ENCODE assay signal across 30 cellular contexts in the genomic region with DNA sequence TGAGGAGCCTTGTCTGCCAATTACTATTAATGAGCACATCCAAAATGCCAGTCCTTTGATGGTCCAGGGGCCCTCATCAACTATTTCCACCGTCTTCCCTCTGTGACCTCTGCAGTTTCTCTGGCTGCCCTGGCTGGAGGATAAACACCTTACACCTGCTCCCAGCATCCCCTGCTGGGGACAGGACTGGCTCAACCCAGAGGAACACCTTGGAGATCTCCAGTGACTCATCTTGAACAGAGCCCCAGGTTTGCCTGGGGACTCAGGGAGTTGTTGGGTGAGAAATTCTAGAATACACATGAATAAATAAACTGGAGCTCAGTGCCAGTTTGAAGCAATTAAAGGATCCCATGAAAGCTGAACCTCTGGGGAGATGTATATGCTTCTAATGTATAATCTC. TPM values are rescaled to one million over a fixed set of nuclear protein-coding genes. Genes with fewer than 3 reads are reported as not detected.
"Had no signal": no experiment of that assay in that cellular context is flagged by ENCODE, and none has a peak within 500 bp of the region (broad histone marks: within the 10 kb centered on the region; RNA-seq: fewer than 3 reads in every experiment).

No MANE protein-coding gene starts in this region.

- H3K4me1 Mint-ChIP-seq: central memory CD8-positive, alpha-beta T cell; immature natural killer cell; natural killer cell; neural progenitor cell; stimulated activated memory B cell treated with anti-CD40 and anti-IgM and Interleukin-4, amounts not matched to agents 10 μg/mL and 1 μg/mL and 100 μg/mL, for 72 hours; stimulated activated naive CD8-positive, alpha-beta T cell treated with anti-CD3 and anti-CD28 coated beads, Interleukin-15, amount 100 ng/mL, for 72 hours; WTC11 had no signal

- H3K4me1 ChIP-seq: breast epithelium, gastroesophageal sphincter, neural progenitor cell, parathyroid adenoma, psoas muscle, right atrium auricular region, uterus had no signal

- H3K27ac ChIP-seq: epithelial cell of prostate, gastroesophageal sphincter, neural progenitor cell, parathyroid adenoma, psoas muscle, right atrium auricular region, uterus had no signal

- H3K36me3 Mint-ChIP-seq: activated naive CD4-positive, alpha-beta T cell treated with anti-CD3 and anti-CD28 coated beads, Interleukin-2, amount 50 U/mL, for 72 hours; natural killer cell; neural progenitor cell; stimulated activated memory B cell treated with anti-CD40 and anti-IgM and Interleukin-4, amounts not matched to agents 10 μg/mL and 1 μg/mL and 100 μg/mL, for 72 hours; type B pancreatic cell; WTC11 had no signal

- H3K4me3 Mint-ChIP-seq: activated T-cell treated with anti-CD3 and anti-CD28 coated beads, Interleukin-2, amount 50 U/mL, for 72 hours; central memory CD8-positive, alpha-beta T cell; dendritic cell treated with granulocyte-macrophage colony-stimulating factor and Interleukin-4, amounts not matched to agents 40 ng/mL and 50 ng/mL, for 4 days; immature natural killer cell; natural killer cell; neural progenitor cell; stimulated activated memory B cell treated with anti-CD40 and anti-IgM and Interleukin-4, amounts not matched to agents 10 μg/mL and 1 μg/mL and 100 μg/mL, for 72 hours; stimulated activated naive CD8-positive, alpha-beta T cell treated with anti-CD3 and anti-CD28 coated beads, Interleukin-15, amount 100 ng/mL, for 72 hours; type B pancreatic cell; WTC11 had no signal

- ATAC-seq: activated naive CD4-positive, alpha-beta T cell treated with anti-CD3 and anti-CD28 coated beads, Interleukin-2, amount 50 U/mL, for 72 hours; activated T-cell treated with anti-CD3 and anti-CD28 coated beads, Interleukin-2, amount 50 U/mL, for 72 hours; gastroesophageal sphincter; natural killer cell; psoas muscle; stimulated activated memory B cell treated with anti-CD40 and anti-IgM and Interleukin-4, amounts not matched to agents 10 μg/mL and 1 μg/mL and 100 μg/mL, for 72 hours; stimulated activated naive CD8-positive, alpha-beta T cell treated with anti-CD3 and anti-CD28 coated beads, Interleukin-15, amount 100 ng/mL, for 72 hours; WTC11 had no signal

- H3K9me3 Mint-ChIP-seq: neural progenitor cell had no signal

- H3K27ac Mint-ChIP-seq: activated naive CD4-positive, alpha-beta T cell treated with anti-CD3 and anti-CD28 coated beads, Interleukin-2, amount 50 U/mL, for 72 hours; activated T-cell treated with anti-CD3 and anti-CD28 coated beads, Interleukin-2, amount 50 U/mL, for 72 hours; dendritic cell treated with granulocyte-macrophage colony-stimulating factor and Interleukin-4, amounts not matched to agents 40 ng/mL and 50 ng/mL, for 4 days; immature natural killer cell; natural killer cell; neural progenitor cell; stimulated activated memory B cell treated with anti-CD40 and anti-IgM and Interleukin-4, amounts not matched to agents 10 μg/mL and 1 μg/mL and 100 μg/mL, for 72 hours; stimulated activated naive CD8-positive, alpha-beta T cell treated with anti-CD3 and anti-CD28 coated beads, Interleukin-15, amount 100 ng/mL, for 72 hours; type B pancreatic cell; WTC11 had no signal

- H3K27me3 ChIP-seq: breast epithelium, neural progenitor cell, right atrium auricular region, uterus had no signal

- DNase-seq: activated naive CD4-positive, alpha-beta T cell; activated T-cell treated with anti-CD3 and anti-CD28 coated beads for 4 hours; activated T-cell treated with anti-CD3 and anti-CD28 coated beads, Interleukin-2, amount 50 U/mL, for 72 hours; head of caudate nucleus; hypothalamus; immature natural killer cell; kidney; mesenchymal stem cell; natural killer cell; occipital lobe; psoas muscle; stimulated activated CD4-positive, alpha-beta T cell treated with anti-CD3 and anti-CD28 coated beads, Interleukin-1b, Interleukin-23, amount 100 ng/mL, for 48 hours; stimulated activated CD4-positive, alpha-beta T cell treated with anti-CD3 and anti-CD28 coated beads, Interleukin-4, amount 100 ng/mL, for 4 hours; stimulated activated CD8-positive, alpha-beta memory T cell treated with anti-CD3 and anti-CD28 coated beads, Interleukin-4, amount 100 ng/mL, for 48 hours; stimulated activated naive CD8-positive, alpha-beta T cell treated with anti-CD3 and anti-CD28 coated beads, Interleukin-15, amount 100 ng/mL, for 72 hours; substantia nigra; uterus had no signal

RNA-seq across cellular contexts. Expression of gene ELF5, which starts 24.0 kb away (rescaled TPM):
- total RNA-seq: activated naive CD4-positive, alpha-beta T cell treated with anti-CD3 and anti-CD28 coated beads, Interleukin-2, amount 50 U/mL, for 72 hours; activated T-cell treated with anti-CD3 and anti-CD28 coated beads, Interleukin-2, amount 50 U/mL, for 72 hours; natural killer cell; occipital lobe; psoas muscle; right atrium auricular region; uterus; WTC11 had no signal
- polyA plus RNA-seq: immature natural killer cell, smooth muscle cell had no signal
